ENCODE assay signal across 1 cellular context in the genomic region with DNA sequence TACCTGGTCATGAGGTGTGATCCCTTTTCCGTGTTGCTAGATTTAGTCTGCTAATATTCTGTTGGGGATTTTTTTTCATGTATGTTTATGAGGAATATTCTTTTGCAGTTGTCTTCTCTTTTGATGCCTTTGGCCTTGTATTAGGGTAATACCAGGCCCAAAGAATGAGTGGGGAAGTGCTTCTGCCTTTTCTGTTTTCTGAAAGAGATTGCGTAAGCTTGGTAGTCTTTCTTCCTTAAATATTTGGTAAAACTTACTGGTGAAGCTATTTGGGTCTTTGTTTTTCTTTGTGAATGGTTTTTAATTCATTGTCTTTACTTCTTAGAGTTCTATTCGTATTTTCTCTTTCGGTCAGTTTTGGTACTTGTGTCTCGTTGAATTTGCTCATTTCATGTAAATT.
A peak's percentile ranks its signal among the peaks of the same experiment; 100 is the strongest.
TF ChIP-seq lines count a peak whose summit lies in the region.

No MANE protein-coding gene starts in this region.

TF ChIP-seq in K562, 482 proteins besides CTCF, POLR2A, EP300 and RAD21 (continued from another document):
- TF ChIP-seq, protein P1, sequence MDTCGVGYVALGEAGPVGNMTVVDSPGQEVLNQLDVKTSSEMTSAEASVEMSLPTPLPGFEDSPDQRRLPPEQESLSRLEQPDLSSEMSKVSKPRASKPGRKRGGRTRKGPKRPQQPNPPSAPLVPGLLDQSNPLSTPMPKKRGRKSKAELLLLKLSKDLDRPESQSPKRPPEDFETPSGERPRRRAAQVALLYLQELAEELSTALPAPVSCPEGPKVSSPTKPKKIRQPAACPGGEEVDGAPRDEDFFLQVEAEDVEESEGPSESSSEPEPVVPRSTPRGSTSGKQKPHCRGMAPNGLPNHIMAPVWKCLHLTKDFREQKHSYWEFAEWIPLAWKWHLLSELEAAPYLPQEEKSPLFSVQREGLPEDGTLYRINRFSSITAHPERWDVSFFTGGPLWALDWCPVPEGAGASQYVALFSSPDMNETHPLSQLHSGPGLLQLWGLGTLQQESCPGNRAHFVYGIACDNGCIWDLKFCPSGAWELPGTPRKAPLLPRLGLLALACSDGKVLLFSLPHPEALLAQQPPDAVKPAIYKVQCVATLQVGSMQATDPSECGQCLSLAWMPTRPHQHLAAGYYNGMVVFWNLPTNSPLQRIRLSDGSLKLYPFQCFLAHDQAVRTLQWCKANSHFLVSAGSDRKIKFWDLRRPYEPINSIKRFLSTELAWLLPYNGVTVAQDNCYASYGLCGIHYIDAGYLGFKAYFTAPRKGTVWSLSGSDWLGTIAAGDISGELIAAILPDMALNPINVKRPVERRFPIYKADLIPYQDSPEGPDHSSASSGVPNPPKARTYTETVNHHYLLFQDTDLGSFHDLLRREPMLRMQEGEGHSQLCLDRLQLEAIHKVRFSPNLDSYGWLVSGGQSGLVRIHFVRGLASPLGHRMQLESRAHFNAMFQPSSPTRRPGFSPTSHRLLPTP (IDR thresholded peaks at IDR 0.05; ENCODE audit: borderline replicate concordance, extremely low read depth, insufficient read length): no peak
- TF ChIP-seq CEBPG (CRISPR knock-in tag; IDR thresholded peaks at IDR 0.05): no peak
- peak; percentile 44 to 45; a peak in 3 of 4 replicates for TF ChIP-seq CEBPG (tag; conservative IDR thresholded peaks at IDR 0.05 in 1 of 2, IDR thresholded peaks at IDR 0.05 in 1 of 2)
